1 cellular context compared by ENCODE assay signal in genomic region chr18:35786359-35787042, GRCh38.
TF ChIP-seq lines count a peak whose summit lies in the region.

No MANE protein-coding gene starts in this region.

TF ChIP-seq in GM12878, 131 proteins besides CTCF, POLR2A, EP300 and RAD21 (continued from another document):
- no peak for TF ChIP-seq NKRF (conservative IDR thresholded peaks at IDR 0.05)
- no peak for TF ChIP-seq DPF2 (IDR thresholded peaks at IDR 0.05)
- TF ChIP-seq FOXK2 (IDR thresholded peaks at IDR 0.05): no peak
- TF ChIP-seq NBN (IDR thresholded peaks at IDR 0.05): no peak
- TF ChIP-seq MXI1 (IDR thresholded peaks at IDR 0.05; ENCODE audit: low read depth, low read length): no peak
- no peak for TF ChIP-seq ASH2L (IDR thresholded peaks at IDR 0.05; ENCODE audit: borderline replicate concordance, low read depth)
- TF ChIP-seq ZSCAN29 (IDR thresholded peaks at IDR 0.05): no peak
- TF ChIP-seq IKZF1 (conservative IDR thresholded peaks at IDR 0.05): no peak
- no peak for TF ChIP-seq WRNIP1 (IDR thresholded peaks at IDR 0.05; ENCODE audit: borderline replicate concordance, low read depth, low read length)
- no peak for TF ChIP-seq REST (IDR thresholded peaks at IDR 0.05; ENCODE audit: low read depth, low read length)
TF ChIP-seq in GM12878: peak in this region for 0.
